1 cellular context compared by ENCODE assay signal in the genomic region with DNA sequence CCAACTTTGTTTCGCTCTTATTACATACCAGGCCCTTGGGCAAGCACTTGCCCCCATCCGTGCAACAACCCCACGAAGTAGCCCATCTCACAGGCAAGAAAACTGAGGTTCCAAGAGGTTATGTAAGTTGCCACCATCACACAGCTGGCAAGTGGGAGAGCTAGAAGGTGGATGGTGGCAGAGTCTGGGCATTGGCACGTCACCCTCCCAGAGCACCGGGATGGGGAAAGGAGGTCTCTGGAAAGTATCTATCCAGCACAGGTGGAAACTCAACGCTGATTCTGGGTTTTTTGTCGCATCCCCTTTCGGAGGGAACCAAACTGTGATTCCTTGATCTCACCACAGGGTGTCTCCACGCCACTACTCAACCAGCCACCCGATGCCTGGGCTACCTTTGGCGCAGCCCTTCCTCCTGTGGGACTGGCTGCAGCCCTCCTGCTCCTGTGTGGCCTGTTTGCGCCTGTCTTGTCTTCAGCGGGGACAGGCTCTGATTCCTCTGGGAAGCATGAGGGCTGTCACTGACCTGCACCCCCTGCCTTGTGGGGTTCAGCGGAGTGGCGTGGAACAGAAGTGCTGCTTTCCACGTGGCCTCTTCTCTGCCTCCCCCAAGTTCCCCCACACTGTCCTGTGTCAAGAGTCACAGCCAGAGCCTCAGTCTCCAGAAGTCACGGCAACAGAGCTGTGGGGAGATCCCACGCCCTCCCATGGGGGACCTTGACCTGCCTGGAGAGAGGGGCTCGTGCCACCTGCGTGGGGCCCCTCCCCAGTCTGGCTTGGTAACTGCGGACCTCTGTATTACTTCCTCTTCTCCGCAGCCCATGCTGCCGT.
TF ChIP-seq lines count a peak whose summit lies in the region.

No MANE protein-coding gene starts in this region.

TF ChIP-seq in GM23338, 12 proteins besides CTCF, POLR2A, EP300 and RAD21 (continued from another document):
- TF ChIP-seq, protein P1, sequence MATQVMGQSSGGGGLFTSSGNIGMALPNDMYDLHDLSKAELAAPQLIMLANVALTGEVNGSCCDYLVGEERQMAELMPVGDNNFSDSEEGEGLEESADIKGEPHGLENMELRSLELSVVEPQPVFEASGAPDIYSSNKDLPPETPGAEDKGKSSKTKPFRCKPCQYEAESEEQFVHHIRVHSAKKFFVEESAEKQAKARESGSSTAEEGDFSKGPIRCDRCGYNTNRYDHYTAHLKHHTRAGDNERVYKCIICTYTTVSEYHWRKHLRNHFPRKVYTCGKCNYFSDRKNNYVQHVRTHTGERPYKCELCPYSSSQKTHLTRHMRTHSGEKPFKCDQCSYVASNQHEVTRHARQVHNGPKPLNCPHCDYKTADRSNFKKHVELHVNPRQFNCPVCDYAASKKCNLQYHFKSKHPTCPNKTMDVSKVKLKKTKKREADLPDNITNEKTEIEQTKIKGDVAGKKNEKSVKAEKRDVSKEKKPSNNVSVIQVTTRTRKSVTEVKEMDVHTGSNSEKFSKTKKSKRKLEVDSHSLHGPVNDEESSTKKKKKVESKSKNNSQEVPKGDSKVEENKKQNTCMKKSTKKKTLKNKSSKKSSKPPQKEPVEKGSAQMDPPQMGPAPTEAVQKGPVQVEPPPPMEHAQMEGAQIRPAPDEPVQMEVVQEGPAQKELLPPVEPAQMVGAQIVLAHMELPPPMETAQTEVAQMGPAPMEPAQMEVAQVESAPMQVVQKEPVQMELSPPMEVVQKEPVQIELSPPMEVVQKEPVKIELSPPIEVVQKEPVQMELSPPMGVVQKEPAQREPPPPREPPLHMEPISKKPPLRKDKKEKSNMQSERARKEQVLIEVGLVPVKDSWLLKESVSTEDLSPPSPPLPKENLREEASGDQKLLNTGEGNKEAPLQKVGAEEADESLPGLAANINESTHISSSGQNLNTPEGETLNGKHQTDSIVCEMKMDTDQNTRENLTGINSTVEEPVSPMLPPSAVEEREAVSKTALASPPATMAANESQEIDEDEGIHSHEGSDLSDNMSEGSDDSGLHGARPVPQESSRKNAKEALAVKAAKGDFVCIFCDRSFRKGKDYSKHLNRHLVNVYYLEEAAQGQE (IDR thresholded peaks at IDR 0.05; ENCODE audit: unreplicated experiment): no peak
- TF ChIP-seq, protein P2, sequence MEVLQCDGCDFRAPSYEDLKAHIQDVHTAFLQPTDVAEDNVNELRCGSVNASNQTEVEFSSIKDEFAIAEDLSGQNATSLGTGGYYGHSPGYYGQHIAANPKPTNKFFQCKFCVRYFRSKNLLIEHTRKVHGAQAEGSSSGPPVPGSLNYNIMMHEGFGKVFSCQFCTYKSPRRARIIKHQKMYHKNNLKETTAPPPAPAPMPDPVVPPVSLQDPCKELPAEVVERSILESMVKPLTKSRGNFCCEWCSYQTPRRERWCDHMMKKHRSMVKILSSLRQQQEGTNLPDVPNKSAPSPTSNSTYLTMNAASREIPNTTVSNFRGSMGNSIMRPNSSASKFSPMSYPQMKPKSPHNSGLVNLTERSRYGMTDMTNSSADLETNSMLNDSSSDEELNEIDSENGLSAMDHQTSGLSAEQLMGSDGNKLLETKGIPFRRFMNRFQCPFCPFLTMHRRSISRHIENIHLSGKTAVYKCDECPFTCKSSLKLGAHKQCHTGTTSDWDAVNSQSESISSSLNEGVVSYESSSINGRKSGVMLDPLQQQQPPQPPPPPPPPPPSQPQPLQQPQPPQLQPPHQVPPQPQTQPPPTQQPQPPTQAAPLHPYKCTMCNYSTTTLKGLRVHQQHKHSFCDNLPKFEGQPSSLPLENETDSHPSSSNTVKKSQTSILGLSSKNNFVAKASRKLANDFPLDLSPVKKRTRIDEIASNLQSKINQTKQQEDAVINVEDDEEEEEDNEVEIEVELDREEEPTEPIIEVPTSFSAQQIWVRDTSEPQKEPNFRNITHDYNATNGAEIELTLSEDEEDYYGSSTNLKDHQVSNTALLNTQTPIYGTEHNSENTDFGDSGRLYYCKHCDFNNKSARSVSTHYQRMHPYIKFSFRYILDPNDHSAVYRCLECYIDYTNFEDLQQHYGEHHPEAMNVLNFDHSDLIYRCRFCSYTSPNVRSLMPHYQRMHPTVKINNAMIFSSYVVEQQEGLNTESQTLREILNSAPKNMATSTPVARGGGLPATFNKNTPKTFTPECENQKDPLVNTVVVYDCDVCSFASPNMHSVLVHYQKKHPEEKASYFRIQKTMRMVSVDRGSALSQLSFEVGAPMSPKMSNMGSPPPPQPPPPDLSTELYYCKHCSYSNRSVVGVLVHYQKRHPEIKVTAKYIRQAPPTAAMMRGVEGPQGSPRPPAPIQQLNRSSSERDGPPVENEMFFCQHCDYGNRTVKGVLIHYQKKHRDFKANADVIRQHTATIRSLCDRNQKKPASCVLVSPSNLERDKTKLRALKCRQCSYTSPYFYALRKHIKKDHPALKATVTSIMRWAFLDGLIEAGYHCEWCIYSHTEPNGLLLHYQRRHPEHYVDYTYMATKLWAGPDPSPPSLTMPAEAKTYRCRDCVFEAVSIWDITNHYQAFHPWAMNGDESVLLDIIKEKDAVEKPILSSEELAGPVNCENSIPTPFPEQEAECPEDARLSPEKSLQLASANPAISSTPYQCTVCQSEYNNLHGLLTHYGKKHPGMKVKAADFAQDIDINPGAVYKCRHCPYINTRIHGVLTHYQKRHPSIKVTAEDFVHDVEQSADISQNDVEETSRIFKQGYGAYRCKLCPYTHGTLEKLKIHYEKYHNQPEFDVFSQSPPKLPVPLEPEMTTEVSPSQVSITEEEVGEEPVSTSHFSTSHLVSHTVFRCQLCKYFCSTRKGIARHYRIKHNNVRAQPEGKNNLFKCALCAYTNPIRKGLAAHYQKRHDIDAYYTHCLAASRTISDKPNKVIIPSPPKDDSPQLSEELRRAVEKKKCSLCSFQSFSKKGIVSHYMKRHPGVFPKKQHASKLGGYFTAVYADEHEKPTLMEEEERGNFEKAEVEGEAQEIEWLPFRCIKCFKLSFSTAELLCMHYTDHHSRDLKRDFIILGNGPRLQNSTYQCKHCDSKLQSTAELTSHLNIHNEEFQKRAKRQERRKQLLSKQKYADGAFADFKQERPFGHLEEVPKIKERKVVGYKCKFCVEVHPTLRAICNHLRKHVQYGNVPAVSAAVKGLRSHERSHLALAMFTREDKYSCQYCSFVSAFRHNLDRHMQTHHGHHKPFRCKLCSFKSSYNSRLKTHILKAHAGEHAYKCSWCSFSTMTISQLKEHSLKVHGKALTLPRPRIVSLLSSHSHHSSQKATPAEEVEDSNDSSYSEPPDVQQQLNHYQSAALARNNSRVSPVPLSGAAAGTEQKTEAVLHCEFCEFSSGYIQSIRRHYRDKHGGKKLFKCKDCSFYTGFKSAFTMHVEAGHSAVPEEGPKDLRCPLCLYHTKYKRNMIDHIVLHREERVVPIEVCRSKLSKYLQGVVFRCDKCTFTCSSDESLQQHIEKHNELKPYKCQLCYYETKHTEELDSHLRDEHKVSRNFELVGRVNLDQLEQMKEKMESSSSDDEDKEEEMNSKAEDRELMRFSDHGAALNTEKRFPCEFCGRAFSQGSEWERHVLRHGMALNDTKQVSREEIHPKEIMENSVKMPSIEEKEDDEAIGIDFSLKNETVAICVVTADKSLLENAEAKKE (CRISPR knock-in tag; IDR thresholded peaks at IDR 0.05): no peak
- TF ChIP-seq JUNB (IDR thresholded peaks at IDR 0.05; ENCODE audit: unreplicated experiment) (no peak), EZH2 (IDR thresholded peaks at IDR 0.05; ENCODE audit: low read depth, unreplicated experiment) (no peak)
